In the genomic region with DNA sequence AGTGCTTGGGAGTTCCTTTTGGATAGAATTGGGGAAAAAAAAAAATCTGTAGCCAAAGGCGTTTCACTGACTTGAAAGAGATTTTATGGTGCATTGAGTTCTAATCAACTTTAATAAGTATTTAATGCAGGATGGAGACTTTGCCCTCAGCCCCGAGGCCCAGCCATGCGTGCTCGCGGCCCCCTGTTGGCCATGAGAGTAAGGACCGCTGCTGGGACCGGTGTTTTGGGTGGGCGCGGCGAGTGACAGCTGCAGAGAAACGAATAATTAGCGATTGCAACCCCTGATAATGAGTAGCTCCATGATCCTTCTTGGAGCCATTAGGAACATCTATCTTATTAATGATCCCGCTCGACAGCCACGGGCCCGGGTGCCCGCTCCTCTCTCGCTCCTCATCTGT, we compare ENCODE assay signal across 14 cellular contexts.
DNase-seq lines count a peak whose midpoint lies in the region; ATAC-seq and TF ChIP-seq lines count a peak whose summit lies in the region.
"Had no signal": no experiment of that assay in that cellular context is flagged by ENCODE, and none has a peak within 500 bp of the region (broad histone marks: within the 10 kb centered on the region; RNA-seq: fewer than 3 reads in every experiment).

No MANE protein-coding gene starts in this region.

- H3K4me1 Mint-ChIP-seq in WTC11 = peaks cover 9% of the 10 kb centered on the region
- H3K4me1 Mint-ChIP-seq: memory B cell had no signal

- no peak for DNase-seq in AG04450 (ENCODE audit: low read depth, low spot score)
- DNase-seq in WTC11 (ENCODE audit: low spot score) = peak; percentile 53
- DNase-seq in iPS-NIHi11 (ENCODE audit: low spot score) = peak; percentile 71
- DNase-seq in COR-L47 (lab: John Stamatoyannopoulos, UW) = no peak
- no peak for DNase-seq in cerebellum (ENCODE audit: low spot score)
- DNase-seq in breast epithelium (ENCODE audit: low spot score in 2 of 2) = no peak
- DNase-seq: C1 segment of cervical spinal cord; effector memory CD8-positive, alpha-beta T cell; MV-4-11; NCI-H524; SIG-M5 had no signal

- H3K9me3 ChIP-seq in AG04450 (ENCODE audit: control insufficient read depth, insufficient read depth, low read length) (peaks cover 10% of the 10 kb centered on the region), breast epithelium (peaks cover 0 to 3% of the 10 kb centered on the region in 2 donors)

- H3K36me3 Mint-ChIP-seq in WTC11 = peaks cover 9% of the 10 kb centered on the region
- H3K36me3 Mint-ChIP-seq: memory B cell had no signal

- no peak overlapping the region for H3K27ac Mint-ChIP-seq in WTC11
- H3K27ac Mint-ChIP-seq: effector memory CD8-positive, alpha-beta T cell; memory B cell had no signal

- peak; percentile 38 for TF ChIP-seq CTCF in AG04450 (IDR thresholded peaks at IDR 0.05; ENCODE audit: low read depth, low read length)
- peak; percentile 26 for TF ChIP-seq CTCF in GM12874 (IDR thresholded peaks at IDR 0.05; ENCODE audit: insufficient read depth, low read depth, low read length)
- peak; percentile 63; the same call in 1 of the 2 replicates for TF ChIP-seq CTCF in WTC11 (IDR thresholded peaks at IDR 0.05)
- no peak for TF ChIP-seq CTCF in breast epithelium (IDR thresholded peaks at IDR 0.05)

- POLR2A ChIA-PET in AG04450 (lab: Yijun Ruan, JAX) (no interaction called here), WTC11 (lab: Charles Lee) (no interaction called here)

- CTCF ChIA-PET in AG04450 (lab: Charles Lee) = no interaction called here
- CTCF ChIA-PET in WTC11 (lab: Charles Lee) = interaction anchor here (0.6 to 1.8 kb wide), 8 partner anchors 8 to 149 kb away, joined by 3 to 6 read pairs (median 4); no protein-coding TSS in a partner anchor

- no peaks in the 10 kb centered on the region for H3K36me3 ChIP-seq in breast epithelium

- ATAC-seq in WTC11 (peak; percentile 84), GM21381 (IDR thresholded peaks at IDR 0.05; ENCODE audit: unreplicated experiment) (no peak)
- ATAC-seq: effector memory CD8-positive, alpha-beta T cell had no signal

- H3K4me3 ChIP-seq in AG04450 (ENCODE audit: low read depth, low read length) (no peak overlapping the region), breast epithelium (no peak overlapping the region)

- H3K27me3 Mint-ChIP-seq in WTC11 (ENCODE audit: low read depth) = peaks cover 9% of the 10 kb centered on the region

- no peak overlapping the region for H3K4me3 Mint-ChIP-seq in WTC11
- H3K4me3 Mint-ChIP-seq: effector memory CD8-positive, alpha-beta T cell; memory B cell had no signal

- no peak for TF ChIP-seq POLR2A in breast epithelium (IDR thresholded peaks at IDR 0.05)

- intact Hi-C loops in breast epithelium (cut with DNase I; ENCODE audit: low total_unique reads) = no loop called here

- peaks cover 26% of the 10 kb centered on the region for H3K9me3 Mint-ChIP-seq in WTC11
- H3K9me3 Mint-ChIP-seq: effector memory CD8-positive, alpha-beta T cell; memory B cell had no signal

- H3K4me1 ChIP-seq in breast epithelium = no peaks in the 10 kb centered on the region

- H3K27me3 ChIP-seq in AG04450 (ENCODE audit: control insufficient read depth, insufficient read depth, low read length) (peaks cover 47% of the 10 kb centered on the region), breast epithelium (no peaks in the 10 kb centered on the region)

- H3K27ac ChIP-seq in AG04450 (ENCODE audit: low read depth, low read length) (no peak overlapping the region), breast epithelium (no peak overlapping the region)

TF ChIP-seq in WTC11, 78 proteins besides CTCF, POLR2A, EP300 and RAD21 (continues in another document):
- TF ChIP-seq ATF1 (CRISPR knock-in tag; IDR thresholded peaks at IDR 0.05) (no peak), ETV6 (CRISPR knock-in tag; IDR thresholded peaks at IDR 0.05) (no peak), ZNF671 (CRISPR knock-in tag; IDR thresholded peaks at IDR 0.05) (no peak), RELA (CRISPR knock-in tag; IDR thresholded peaks at IDR 0.05; ENCODE audit: borderline replicate concordance) (no peak), MXD4 (CRISPR knock-in tag; IDR thresholded peaks at IDR 0.05; ENCODE audit: borderline replicate concordance) (no peak), MYBL2 (CRISPR knock-in tag; IDR thresholded peaks at IDR 0.05) (no peak), PRRX2 (CRISPR knock-in tag; IDR thresholded peaks at IDR 0.05) (no peak)
- TF ChIP-seq, protein P1, sequence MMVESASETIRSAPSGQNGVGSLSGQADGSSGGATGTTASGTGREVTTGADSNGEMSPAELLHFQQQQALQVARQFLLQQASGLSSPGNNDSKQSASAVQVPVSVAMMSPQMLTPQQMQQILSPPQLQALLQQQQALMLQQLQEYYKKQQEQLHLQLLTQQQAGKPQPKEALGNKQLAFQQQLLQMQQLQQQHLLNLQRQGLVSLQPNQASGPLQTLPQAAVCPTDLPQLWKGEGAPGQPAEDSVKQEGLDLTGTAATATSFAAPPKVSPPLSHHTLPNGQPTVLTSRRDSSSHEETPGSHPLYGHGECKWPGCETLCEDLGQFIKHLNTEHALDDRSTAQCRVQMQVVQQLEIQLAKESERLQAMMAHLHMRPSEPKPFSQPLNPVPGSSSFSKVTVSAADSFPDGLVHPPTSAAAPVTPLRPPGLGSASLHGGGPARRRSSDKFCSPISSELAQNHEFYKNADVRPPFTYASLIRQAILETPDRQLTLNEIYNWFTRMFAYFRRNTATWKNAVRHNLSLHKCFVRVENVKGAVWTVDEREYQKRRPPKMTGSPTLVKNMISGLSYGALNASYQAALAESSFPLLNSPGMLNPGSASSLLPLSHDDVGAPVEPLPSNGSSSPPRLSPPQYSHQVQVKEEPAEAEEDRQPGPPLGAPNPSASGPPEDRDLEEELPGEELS (CRISPR knock-in tag; IDR thresholded peaks at IDR 0.05) = no peak
- TF ChIP-seq, protein P2, sequence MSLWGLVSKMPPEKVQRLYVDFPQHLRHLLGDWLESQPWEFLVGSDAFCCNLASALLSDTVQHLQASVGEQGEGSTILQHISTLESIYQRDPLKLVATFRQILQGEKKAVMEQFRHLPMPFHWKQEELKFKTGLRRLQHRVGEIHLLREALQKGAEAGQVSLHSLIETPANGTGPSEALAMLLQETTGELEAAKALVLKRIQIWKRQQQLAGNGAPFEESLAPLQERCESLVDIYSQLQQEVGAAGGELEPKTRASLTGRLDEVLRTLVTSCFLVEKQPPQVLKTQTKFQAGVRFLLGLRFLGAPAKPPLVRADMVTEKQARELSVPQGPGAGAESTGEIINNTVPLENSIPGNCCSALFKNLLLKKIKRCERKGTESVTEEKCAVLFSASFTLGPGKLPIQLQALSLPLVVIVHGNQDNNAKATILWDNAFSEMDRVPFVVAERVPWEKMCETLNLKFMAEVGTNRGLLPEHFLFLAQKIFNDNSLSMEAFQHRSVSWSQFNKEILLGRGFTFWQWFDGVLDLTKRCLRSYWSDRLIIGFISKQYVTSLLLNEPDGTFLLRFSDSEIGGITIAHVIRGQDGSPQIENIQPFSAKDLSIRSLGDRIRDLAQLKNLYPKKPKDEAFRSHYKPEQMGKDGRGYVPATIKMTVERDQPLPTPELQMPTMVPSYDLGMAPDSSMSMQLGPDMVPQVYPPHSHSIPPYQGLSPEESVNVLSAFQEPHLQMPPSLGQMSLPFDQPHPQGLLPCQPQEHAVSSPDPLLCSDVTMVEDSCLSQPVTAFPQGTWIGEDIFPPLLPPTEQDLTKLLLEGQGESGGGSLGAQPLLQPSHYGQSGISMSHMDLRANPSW (CRISPR knock-in tag; conservative IDR thresholded peaks at IDR 0.05; ENCODE audit: low read depth) = no peak
- TF ChIP-seq, protein P3, sequence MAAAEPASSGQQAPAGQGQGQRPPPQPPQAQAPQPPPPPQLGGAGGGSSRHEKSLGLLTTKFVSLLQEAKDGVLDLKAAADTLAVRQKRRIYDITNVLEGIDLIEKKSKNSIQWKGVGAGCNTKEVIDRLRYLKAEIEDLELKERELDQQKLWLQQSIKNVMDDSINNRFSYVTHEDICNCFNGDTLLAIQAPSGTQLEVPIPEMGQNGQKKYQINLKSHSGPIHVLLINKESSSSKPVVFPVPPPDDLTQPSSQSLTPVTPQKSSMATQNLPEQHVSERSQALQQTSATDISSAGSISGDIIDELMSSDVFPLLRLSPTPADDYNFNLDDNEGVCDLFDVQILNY (CRISPR knock-in tag; IDR thresholded peaks at IDR 0.05) = no peak
- TF ChIP-seq, protein P4, sequence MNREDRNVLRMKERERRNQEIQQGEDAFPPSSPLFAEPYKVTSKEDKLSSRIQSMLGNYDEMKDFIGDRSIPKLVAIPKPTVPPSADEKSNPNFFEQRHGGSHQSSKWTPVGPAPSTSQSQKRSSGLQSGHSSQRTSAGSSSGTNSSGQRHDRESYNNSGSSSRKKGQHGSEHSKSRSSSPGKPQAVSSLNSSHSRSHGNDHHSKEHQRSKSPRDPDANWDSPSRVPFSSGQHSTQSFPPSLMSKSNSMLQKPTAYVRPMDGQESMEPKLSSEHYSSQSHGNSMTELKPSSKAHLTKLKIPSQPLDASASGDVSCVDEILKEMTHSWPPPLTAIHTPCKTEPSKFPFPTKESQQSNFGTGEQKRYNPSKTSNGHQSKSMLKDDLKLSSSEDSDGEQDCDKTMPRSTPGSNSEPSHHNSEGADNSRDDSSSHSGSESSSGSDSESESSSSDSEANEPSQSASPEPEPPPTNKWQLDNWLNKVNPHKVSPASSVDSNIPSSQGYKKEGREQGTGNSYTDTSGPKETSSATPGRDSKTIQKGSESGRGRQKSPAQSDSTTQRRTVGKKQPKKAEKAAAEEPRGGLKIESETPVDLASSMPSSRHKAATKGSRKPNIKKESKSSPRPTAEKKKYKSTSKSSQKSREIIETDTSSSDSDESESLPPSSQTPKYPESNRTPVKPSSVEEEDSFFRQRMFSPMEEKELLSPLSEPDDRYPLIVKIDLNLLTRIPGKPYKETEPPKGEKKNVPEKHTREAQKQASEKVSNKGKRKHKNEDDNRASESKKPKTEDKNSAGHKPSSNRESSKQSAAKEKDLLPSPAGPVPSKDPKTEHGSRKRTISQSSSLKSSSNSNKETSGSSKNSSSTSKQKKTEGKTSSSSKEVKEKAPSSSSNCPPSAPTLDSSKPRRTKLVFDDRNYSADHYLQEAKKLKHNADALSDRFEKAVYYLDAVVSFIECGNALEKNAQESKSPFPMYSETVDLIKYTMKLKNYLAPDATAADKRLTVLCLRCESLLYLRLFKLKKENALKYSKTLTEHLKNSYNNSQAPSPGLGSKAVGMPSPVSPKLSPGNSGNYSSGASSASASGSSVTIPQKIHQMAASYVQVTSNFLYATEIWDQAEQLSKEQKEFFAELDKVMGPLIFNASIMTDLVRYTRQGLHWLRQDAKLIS (CRISPR knock-in tag; IDR thresholded peaks at IDR 0.05; ENCODE audit: borderline replicate concordance) = no peak

Comparison
In these comparisons a context has a peak if more than half of its experiments do, and no peak if none do; other contexts are left out.
1. DNase-seq: peak in WTC11 (single experiment) and iPS-NIHi11 (single experiment); none in AG04450 (single experiment), COR-L47 (single experiment), cerebellum (single experiment) and breast epithelium (0 of 2).
2. CTCF ChIP-seq: peak in AG04450 (single experiment), GM12874 (single experiment) and WTC11 (single experiment); none in breast epithelium (0 of 3).